In the genomic region with DNA sequence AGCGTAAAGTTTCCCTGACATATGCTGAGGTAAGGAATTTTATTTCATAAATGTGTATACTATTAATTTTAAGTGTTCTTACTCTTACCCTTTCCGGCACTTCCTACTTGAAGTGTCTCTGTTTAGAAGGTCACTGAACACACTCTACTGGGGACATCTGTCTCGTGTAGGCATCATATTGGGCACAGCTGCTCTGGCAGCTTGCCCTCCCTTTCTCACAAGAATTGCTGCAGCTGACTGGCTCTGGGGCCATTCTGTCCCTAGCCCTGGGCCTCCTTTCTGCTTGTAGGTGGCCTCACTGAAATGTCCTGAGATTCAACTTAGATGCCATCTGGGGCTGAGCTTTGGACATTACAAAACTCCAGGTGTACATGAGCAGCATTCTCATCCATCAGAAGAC, we compare ENCODE assay signal across 18 cellular contexts. TPM values are rescaled to one million over a fixed set of nuclear protein-coding genes. Genes with fewer than 3 reads are reported as not detected.
DNase-seq lines count a peak whose midpoint lies in the region; ATAC-seq and TF ChIP-seq lines count a peak whose summit lies in the region.
"Had no signal": no experiment of that assay in that cellular context is flagged by ENCODE, and none has a peak within 500 bp of the region (broad histone marks: within the 10 kb centered on the region; RNA-seq: fewer than 3 reads in every experiment).

No MANE protein-coding gene starts in this region.

- H3K4me3 Mint-ChIP-seq in naive thymus-derived CD4-positive, alpha-beta T cell: no peak overlapping the region
- H3K4me3 Mint-ChIP-seq: CD4-positive, CD25-positive, alpha-beta regulatory T cell; stimulated activated effector memory CD8-positive, alpha-beta T cell treated with anti-CD3 and anti-CD28 coated beads, Interleukin-12 subunit alpha, Interleukin-12 subunit beta, amount 100 ng/mL, for 72 hours had no signal

- no peaks in the 10 kb centered on the region for H3K36me3 ChIP-seq in PC-3 (ENCODE audit: low read depth, low read length)
- no peaks in the 10 kb centered on the region for H3K36me3 ChIP-seq in naive thymus-derived CD4-positive, alpha-beta T cell (ENCODE audit: control insufficient read depth in 2 of 3, insufficient read depth in 3 of 3, low read length in 3 of 3)
- H3K36me3 ChIP-seq: HAP-1, right lobe of liver, vagina had no signal

- H3K27me3 Mint-ChIP-seq in naive thymus-derived CD4-positive, alpha-beta T cell: peaks cover 0 to 12% (median 4%) of the 10 kb centered on the region in 5 donors

- no peak for ATAC-seq in PC-3
- no peak for ATAC-seq in HG03108 (IDR thresholded peaks at IDR 0.05; ENCODE audit: unreplicated experiment)
- ATAC-seq in naive thymus-derived CD4-positive, alpha-beta T cell: no peak

- no peaks in the 10 kb centered on the region for H3K9me3 Mint-ChIP-seq in naive thymus-derived CD4-positive, alpha-beta T cell
- H3K9me3 Mint-ChIP-seq: stimulated activated effector memory CD8-positive, alpha-beta T cell treated with anti-CD3 and anti-CD28 coated beads, Interleukin-12 subunit alpha, Interleukin-12 subunit beta, amount 100 ng/mL, for 72 hours had no signal

- no peak overlapping the region for H3K27ac Mint-ChIP-seq in naive thymus-derived CD4-positive, alpha-beta T cell
- H3K27ac Mint-ChIP-seq: CD4-positive, CD25-positive, alpha-beta regulatory T cell; stimulated activated effector memory CD8-positive, alpha-beta T cell treated with anti-CD3 and anti-CD28 coated beads, Interleukin-12 subunit alpha, Interleukin-12 subunit beta, amount 100 ng/mL, for 72 hours had no signal

- H3K4me1 Mint-ChIP-seq in naive thymus-derived CD4-positive, alpha-beta T cell: no peaks in the 10 kb centered on the region
- H3K4me1 Mint-ChIP-seq: CD4-positive, CD25-positive, alpha-beta regulatory T cell; stimulated activated effector memory CD8-positive, alpha-beta T cell treated with anti-CD3 and anti-CD28 coated beads, Interleukin-12 subunit alpha, Interleukin-12 subunit beta, amount 100 ng/mL, for 72 hours had no signal

- no peaks in the 10 kb centered on the region for H3F3A ChIP-seq in PC-3 (ENCODE audit: low read length, unreplicated experiment)

- H3K9me2 ChIP-seq in PC-3 (replicated peaks; ENCODE audit: low read length): no peaks in the 10 kb centered on the region

- no peak overlapping the region for H3K9ac ChIP-seq in PC-3 (ENCODE audit: low read length)

- no peaks in the 10 kb centered on the region; the same call in 1 of the 2 replicates for H3K79me2 ChIP-seq in PC-3 (ENCODE audit: low read length)

- no peak overlapping the region for H3K4me2 ChIP-seq in PC-3 (ENCODE audit: low read length)

- intact Hi-C loops in PC-3 (cut with micrococcal nuclease): no loop called here
- intact Hi-C loops in naive thymus-derived CD4-positive, alpha-beta T cell (cut with micrococcal nuclease): no loop called here

- no peaks in the 10 kb centered on the region for H3K36me3 Mint-ChIP-seq in naive thymus-derived CD4-positive, alpha-beta T cell
- H3K36me3 Mint-ChIP-seq: CD4-positive, CD25-positive, alpha-beta regulatory T cell; stimulated activated effector memory CD8-positive, alpha-beta T cell treated with anti-CD3 and anti-CD28 coated beads, Interleukin-12 subunit alpha, Interleukin-12 subunit beta, amount 100 ng/mL, for 72 hours had no signal

- no peak overlapping the region for H3K27ac ChIP-seq in PC-3 (ENCODE audit: low read length)
- no peak overlapping the region for H3K27ac ChIP-seq in naive thymus-derived CD4-positive, alpha-beta T cell (ENCODE audit: low read depth, low read length)
- H3K27ac ChIP-seq: right lobe of liver, vagina had no signal

- no peak overlapping the region for H2AFZ ChIP-seq in PC-3 (ENCODE audit: low read length)

- no peaks in the 10 kb centered on the region for H4K20me1 ChIP-seq in PC-3 (ENCODE audit: low read length)

- BruUV-seq in PC-3 (replicated peaks; lab: Mats Ljungman, UMichigan): no TSS peak

- no peaks in the 10 kb centered on the region for H3K27me3 ChIP-seq in PC-3 (ENCODE audit: low read length)
- H3K27me3 ChIP-seq in naive thymus-derived CD4-positive, alpha-beta T cell (ENCODE audit: control insufficient read depth in 2 of 2, insufficient read depth in 2 of 2, low read length in 2 of 2): no peaks in the 10 kb centered on the region
- H3K27me3 ChIP-seq: foreskin keratinocyte, right lobe of liver, vagina had no signal

- no peak for TF ChIP-seq CTCF in PC-3 (conservative IDR thresholded peaks at IDR 0.05; ENCODE audit: low read depth, low read length)

- H3K9me3 ChIP-seq in PC-3 (ENCODE audit: low read length): no peaks in the 10 kb centered on the region
- no peaks in the 10 kb centered on the region for H3K9me3 ChIP-seq in naive thymus-derived CD4-positive, alpha-beta T cell (ENCODE audit: control insufficient read depth in 2 of 3, low read length in 3 of 3)
- H3K9me3 ChIP-seq: HAP-1, right lobe of liver, vagina had no signal

- peaks cover 28% of the 10 kb centered on the region for H3K4me1 ChIP-seq in PC-3 (ENCODE audit: insufficient read depth, low read length)
- H3K4me1 ChIP-seq in naive thymus-derived CD4-positive, alpha-beta T cell (ENCODE audit: control insufficient read depth in 2 of 2, insufficient read depth in 2 of 2, low read length in 2 of 2): no peaks in the 10 kb centered on the region

- DNase-seq in LHCN-M2 (ENCODE audit: low read depth) (peak; percentile 52), SHP77 (lab: John Stamatoyannopoulos, UW) (peak; percentile 48 to 66), inferior parietal cortex (ENCODE audit: extremely low spot score) (peak; percentile 53), superior temporal gyrus (ENCODE audit: extremely low spot score) (peak; percentile 78), PC-3 (no peak)
- DNase-seq in naive thymus-derived CD4-positive, alpha-beta T cell: no peak
- DNase-seq: activated effector memory CD4-positive, alpha-beta T cell treated with Interleukin-2 at 50 U/mL for 16 hours; CD4-positive, CD25-positive, alpha-beta regulatory T cell; effector CD8-positive, alpha-beta T cell; NCI-H187; NK-92 treated with Interleukin-12 subunit alpha and Interleukin-12 subunit beta, amount 100 ng/mL, for 24 hours; right lobe of liver; stimulated activated CD4-positive, alpha-beta T cell treated with anti-CD3 and anti-CD28 coated beads, Interleukin-4, amount 100 ng/mL, for 24 hours had no signal

- POLR2A ChIA-PET in PC-3 (lab: Charles Lee; ENCODE audit: unreplicated experiment): no interaction called here
- POLR2A ChIA-PET in naive thymus-derived CD4-positive, alpha-beta T cell (lab: Charles Lee): no interaction called here

- H3K4me3 ChIP-seq in PC-3 (ENCODE audit: low read length): no peak overlapping the region
- no peak overlapping the region for H3K4me3 ChIP-seq in naive thymus-derived CD4-positive, alpha-beta T cell (ENCODE audit: low read length)
- H3K4me3 ChIP-seq: HAP-1, right lobe of liver, vagina had no signal

- CTCF ChIA-PET in PC-3 (lab: Charles Lee): no interaction called here
- CTCF ChIA-PET in naive thymus-derived CD4-positive, alpha-beta T cell (lab: Charles Lee): no interaction called here

RNA-seq across cellular contexts. Expression of a gene that starts 49.5 kb away (rescaled TPM):
- 55.5 and 59.9 TPM in 2 replicates for total RNA-seq in LHCN-M2 (2014; rRNA removed)
- 7.3 TPM for polyA plus RNA-seq in LHCN-M2 (2012)
- 13.3 and 14.8 TPM in 2 replicates for total RNA-seq in PC-3 (2014; rRNA removed)
- total RNA-seq in naive thymus-derived CD4-positive, alpha-beta T cell: 10 to 100 TPM in 1 of 5 experiments, 1 to 10 TPM in 2, under 1 TPM in 2; 0.29 to 13.5 (median 1.2) TPM
- polyA plus RNA-seq in naive thymus-derived CD4-positive, alpha-beta T cell: 1 to 10 TPM in 1 of 2 donors, under 1 TPM in 1; 0.73 to 1.1 TPM

Comparison
In these comparisons a context has a peak if more than half of its experiments do, and no peak if none do; other contexts are left out.
1. DNase-seq: peak in LHCN-M2 (single experiment), SHP77 (2 of 2), inferior parietal cortex (single experiment) and superior temporal gyrus (single experiment); none in PC-3 (single experiment) and naive thymus-derived CD4-positive, alpha-beta T cell (0 of 9).